Comparison of ENCODE assay signal across 8 cellular contexts in genomic region chr16:49921791-49922456, GRCh38.
DNase-seq lines count a peak whose midpoint lies in the region; ATAC-seq and TF ChIP-seq lines count a peak whose summit lies in the region.

No MANE protein-coding gene starts in this region.

- intact Hi-C loops in left ventricle myocardium inferior (cut with micrococcal nuclease) = no loop called here

- H3K36me3 Mint-ChIP-seq in H9 (ENCODE audit: insufficient read depth in 1 of 3, low read depth in 3 of 3) = no peaks in the 10 kb centered on the region
- no peaks in the 10 kb centered on the region for H3K36me3 Mint-ChIP-seq in activated naive CD8-positive, alpha-beta T cell treated with anti-CD3 and anti-CD28 coated beads for 36 hours

- no peaks in the 10 kb centered on the region for H4K20me1 ChIP-seq in H9 (ENCODE audit: control insufficient read depth, insufficient read depth, insufficient read length)

- no peak overlapping the region for H4K8ac ChIP-seq in H9 (replicated peaks; ENCODE audit: insufficient read length, low read depth, low read length)

- H3K4me1 ChIP-seq in H9 (ENCODE audit: insufficient read depth, low read length) (no peaks in the 10 kb centered on the region), NT2/D1 (ENCODE audit: insufficient read depth, insufficient read length) (peaks cover 2% of the 10 kb centered on the region), left ventricle myocardium inferior (no peaks in the 10 kb centered on the region)

- H3K27ac ChIP-seq in H9 (ENCODE audit: insufficient read length, low read depth, low read length) (no peak overlapping the region), left ventricle myocardium inferior (replicated peaks) (no peak overlapping the region)

- H3K9me3 ChIP-seq in H9 (ENCODE audit: control insufficient read depth, low read depth, low read length) (no peaks in the 10 kb centered on the region), NT2/D1 (ENCODE audit: insufficient read depth, low read length) (no peaks in the 10 kb centered on the region; the same call in 1 of the 2 replicates), left ventricle myocardium inferior (replicated peaks) (no peaks in the 10 kb centered on the region)

- peaks cover 4 to 6% of the 10 kb centered on the region in 2 experiments for H3K4me1 Mint-ChIP-seq in H9
- no peaks in the 10 kb centered on the region for H3K4me1 Mint-ChIP-seq in activated naive CD8-positive, alpha-beta T cell treated with anti-CD3 and anti-CD28 coated beads for 36 hours

- H3K56ac ChIP-seq in H9 (ENCODE audit: insufficient read length, low read depth, low read length) = no peak overlapping the region

- no peak overlapping the region for H4K5ac ChIP-seq in H9 (ENCODE audit: insufficient read length, low read depth, low read length)

- 0 out of 2 replicates have a peak overlapping the region, but pooled peaks have one; percentile 49 for H3K14ac ChIP-seq in H9 (ENCODE audit: insufficient read depth, low read length)

- POLR2A ChIA-PET in BJ (lab: Charles Lee) = no interaction called here

- H2AFZ ChIP-seq in H9 (ENCODE audit: low read length) = no peak overlapping the region

- H3K4me3 ChIP-seq in BJ (ENCODE audit: low read depth, low read length) = no peak overlapping the region
- no peak overlapping the region for H3K4me3 ChIP-seq in NT2/D1 (ENCODE audit: insufficient read length, low read depth)
- no peak overlapping the region for H3K4me3 ChIP-seq in left ventricle myocardium inferior

- no peak for DNase-seq in BJ (ENCODE audit: low read depth)
- peak; percentile 89 for DNase-seq in H9
- DNase-seq in NT2/D1 (ENCODE audit: low read depth, low spot score) = peak; percentile 82
- DNase-seq in activated naive CD8-positive, alpha-beta T cell treated with anti-CD3 and anti-CD28 coated beads for 36 hours = peak; percentile 40
- DNase-seq in left ventricle myocardium inferior = peak; percentile 44
- DNase-seq in renal cortical epithelial cell (ENCODE audit: low read depth) = peak; percentile 22

- no peak overlapping the region for H3K4ac ChIP-seq in H9 (ENCODE audit: low read depth, low read length)

- H3K27ac Mint-ChIP-seq in H9 = peak overlapping the region in 1 of 3 experiments; percentile 75; a peak in 2 of 7 replicates
- H3K27ac Mint-ChIP-seq in activated naive CD8-positive, alpha-beta T cell treated with anti-CD3 and anti-CD28 coated beads for 36 hours = no peak overlapping the region

- no peak overlapping the region for H2BK12ac ChIP-seq in H9 (ENCODE audit: insufficient read length, low read depth, low read length)

- no peak overlapping the region for H3T11ph ChIP-seq in H9 (ENCODE audit: low read length)

- H3K36me3 ChIP-seq in BJ (ENCODE audit: control insufficient read depth, insufficient read depth, low read length) (no peaks in the 10 kb centered on the region), NT2/D1 (ENCODE audit: insufficient read depth, insufficient read length, low read length) (no peaks in the 10 kb centered on the region), left ventricle myocardium inferior (no peaks in the 10 kb centered on the region)

- no peaks in the 10 kb centered on the region for H3K79me2 ChIP-seq in H9 (ENCODE audit: insufficient read depth, low read length)

- CTCF ChIA-PET in BJ (lab: Yijun Ruan, JAX) = interaction anchor here (0.9 to 3.2 kb wide), 11 partner anchors 10 to 520 kb away, joined by 3 to 24 read pairs (median 5); no protein-coding TSS in a partner anchor

- TF ChIP-seq CTCF in BJ (IDR thresholded peaks at IDR 0.05; ENCODE audit: insufficient read depth, low read depth, low read length) (peak; percentile 58), H9 (conservative IDR thresholded peaks at IDR 0.05) (peak; percentile 91), left ventricle myocardium inferior (IDR thresholded peaks at IDR 0.05; ENCODE audit: borderline replicate concordance) (peak; percentile 78)

- no peak overlapping the region for H2BK5ac ChIP-seq in H9 (ENCODE audit: insufficient read length, low read length)

- H2AK5ac ChIP-seq in H9 (ENCODE audit: insufficient read length, low read length) = no peak overlapping the region

- H3K9ac ChIP-seq in H9 (ENCODE audit: extremely low read depth, insufficient read length, low read length) = no peak overlapping the region
- H3K9ac ChIP-seq in NT2/D1 (ENCODE audit: insufficient read length, low read depth) = peak overlapping the region; percentile 23

- no peak overlapping the region for H2BK120ac ChIP-seq in H9 (ENCODE audit: low read depth, low read length, poor library complexity, severe bottlenecking)

- H2BK15ac ChIP-seq in H9 (ENCODE audit: low read depth, low read length) = no peak overlapping the region

- H3K23me2 ChIP-seq in H9 (ENCODE audit: insufficient read length, low read depth, low read length, poor library complexity, severe bottlenecking) = no peaks in the 10 kb centered on the region

- H3K9me3 Mint-ChIP-seq in H9 = peaks cover 0 to 6% of the 10 kb centered on the region in 2 experiments; a peak in 1 of 5 replicates
- no peaks in the 10 kb centered on the region for H3K9me3 Mint-ChIP-seq in activated naive CD8-positive, alpha-beta T cell treated with anti-CD3 and anti-CD28 coated beads for 36 hours

- no peak overlapping the region for H3K23ac ChIP-seq in H9 (ENCODE audit: insufficient read length, low read depth, low read length)

- H3K4me2 ChIP-seq in H9 (ENCODE audit: insufficient read depth, insufficient read length, low read length) = no peak overlapping the region

- no peaks in the 10 kb centered on the region for H3K79me1 ChIP-seq in H9 (ENCODE audit: insufficient read depth, low read depth, low read length, poor library complexity, severe bottlenecking)

- no peak overlapping the region for H2BK20ac ChIP-seq in H9 (ENCODE audit: low read depth, low read length, poor library complexity, severe bottlenecking)

- H4K91ac ChIP-seq in H9 (ENCODE audit: insufficient read length, low read depth, low read length) = no peak overlapping the region

- H3K4me3 Mint-ChIP-seq in H9 = no peak overlapping the region; a peak in 1 of 5 replicates
- H3K4me3 Mint-ChIP-seq in activated naive CD8-positive, alpha-beta T cell treated with anti-CD3 and anti-CD28 coated beads for 36 hours = no peak overlapping the region

- peaks cover 7% of the 10 kb centered on the region for H3K27me3 Mint-ChIP-seq in H9 (ENCODE audit: low read depth)
- H3K27me3 Mint-ChIP-seq in activated naive CD8-positive, alpha-beta T cell treated with anti-CD3 and anti-CD28 coated beads for 36 hours = no peaks in the 10 kb centered on the region

- no CpG with 5 or more reads among the region's 6 CpGs for WGBS in H9 (ENCODE audit: extremely low coverage, insufficient read length, low lambda C conversion rate)

- H3K18ac ChIP-seq in H9 (ENCODE audit: insufficient read length, low read depth, low read length) = no peak overlapping the region

- no peaks in the 10 kb centered on the region for H3K27me3 ChIP-seq in BJ (ENCODE audit: control insufficient read depth, insufficient read depth, low read length)
- H3K27me3 ChIP-seq in H9 (ENCODE audit: insufficient read depth, low read length) = no peaks in the 10 kb centered on the region
- H3K27me3 ChIP-seq in NT2/D1 (ENCODE audit: insufficient read depth, insufficient read length) = peaks cover 10% of the 10 kb centered on the region
- peaks cover 46% of the 10 kb centered on the region for H3K27me3 ChIP-seq in left ventricle myocardium inferior (ENCODE audit: low read depth)

- no peak for ATAC-seq in HG02678 (IDR thresholded peaks at IDR 0.05; ENCODE audit: unreplicated experiment)
- no peak for ATAC-seq in HG03520 (IDR thresholded peaks at IDR 0.05; ENCODE audit: unreplicated experiment)
